Comparison of ENCODE assay signal across 8 cellular contexts in the genomic region with DNA sequence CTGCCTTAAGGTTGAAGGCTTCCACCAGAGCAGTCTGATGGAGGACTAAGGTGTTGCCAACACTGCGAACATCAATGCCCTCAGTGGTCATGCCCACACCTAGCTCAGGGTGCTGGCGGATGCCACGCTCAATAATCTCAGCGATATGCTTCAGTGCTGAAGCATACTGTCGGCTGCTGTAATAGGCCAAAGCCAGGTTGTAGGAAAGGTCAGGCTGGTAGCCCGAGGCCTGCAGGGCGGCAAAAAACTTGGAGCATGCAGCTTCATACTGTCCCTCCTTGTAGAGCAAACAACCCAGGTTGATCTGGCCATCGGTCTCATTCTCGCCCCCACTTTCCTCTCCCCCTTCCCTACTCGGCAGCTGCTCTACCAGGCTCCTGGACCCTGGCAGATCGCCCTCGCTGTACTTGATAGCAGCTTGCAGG.
DNase-seq lines count a peak whose midpoint lies in the region; ATAC-seq and TF ChIP-seq lines count a peak whose summit lies in the region.

No MANE protein-coding gene starts in this region.

- peak overlapping the region; percentile 91 for H3K4me3 ChIP-seq in fibroblast of villous mesenchyme (ENCODE audit: low read depth, low read length)
- H3K4me3 ChIP-seq in osteoblast (ENCODE audit: insufficient read depth, low read length): peak overlapping the region; percentile 80

- H3K9me3 ChIP-seq in T-helper 17 cell (ENCODE audit: control insufficient read depth, low read length, poor library complexity, severe bottlenecking) (no peaks in the 10 kb centered on the region), osteoblast (ENCODE audit: low read depth, low read length) (no peaks in the 10 kb centered on the region)

- no peaks in the 10 kb centered on the region for H3K27me3 ChIP-seq in osteoblast (ENCODE audit: insufficient read depth, low read length)

- peak overlapping the region; percentile 88 for H3K4me2 ChIP-seq in osteoblast (ENCODE audit: insufficient read depth, low read length)

- H3K4me1 Mint-ChIP-seq in activated T-cell treated with anti-CD3 and anti-CD28 coated beads, Interleukin-2, amount 50 U/mL, for 24 hours (ENCODE audit: low read depth): peaks cover 20% of the 10 kb centered on the region
- peaks cover 10% of the 10 kb centered on the region for H3K4me1 Mint-ChIP-seq in T-helper 17 cell

- no peak for TF ChIP-seq CTCF in fibroblast of villous mesenchyme (IDR thresholded peaks at IDR 0.05; ENCODE audit: insufficient read depth, low read depth, low read length)
- no peak for TF ChIP-seq CTCF in osteoblast (IDR thresholded peaks at IDR 0.05; ENCODE audit: extremely low read depth, low read depth, low read length)

- H3K36me3 Mint-ChIP-seq in activated T-cell treated with anti-CD3 and anti-CD28 coated beads, Interleukin-2, amount 50 U/mL, for 24 hours (ENCODE audit: low read depth): peaks cover 8% of the 10 kb centered on the region
- peaks cover 3% of the 10 kb centered on the region for H3K36me3 Mint-ChIP-seq in T-helper 17 cell (ENCODE audit: low read depth)

- no peaks in the 10 kb centered on the region for H3K79me2 ChIP-seq in osteoblast (ENCODE audit: insufficient read depth, low read length)

- peak overlapping the region; percentile 99 for H3K27ac Mint-ChIP-seq in activated T-cell treated with anti-CD3 and anti-CD28 coated beads, Interleukin-2, amount 50 U/mL, for 24 hours
- peak overlapping the region; percentile 100 for H3K27ac Mint-ChIP-seq in T-helper 17 cell

- no peak for DNase-seq in activated T-cell treated with anti-CD3 and anti-CD28 coated beads, Interleukin-2, amount 50 U/mL, for 24 hours
- no peak for DNase-seq in activated T-cell treated with anti-CD3 and anti-CD28 coated beads, Interleukin-2, amount 50 U/mL, for 1 hour
- no peak for DNase-seq in T-helper 17 cell
- no peak for DNase-seq in fibroblast of villous mesenchyme (ENCODE audit: low read depth)
- peak; percentile 55 for DNase-seq in osteoblast (ENCODE audit: insufficient read length, low spot score, missing footprints)
- DNase-seq in DMS114 treated with DMSO at 0.1 percent for 48 hours (lab: John Stamatoyannopoulos, UW; ENCODE audit: unreplicated experiment): no peak
- DNase-seq in NCI-H187 treated with DMSO at 0.1 percent for 48 hours (lab: John Stamatoyannopoulos, UW): no peak

- H3K27me3 Mint-ChIP-seq in activated T-cell treated with anti-CD3 and anti-CD28 coated beads, Interleukin-2, amount 50 U/mL, for 24 hours: no peaks in the 10 kb centered on the region
- H3K27me3 Mint-ChIP-seq in T-helper 17 cell: peaks cover 10% of the 10 kb centered on the region

- H3K4me3 Mint-ChIP-seq in activated T-cell treated with anti-CD3 and anti-CD28 coated beads, Interleukin-2, amount 50 U/mL, for 24 hours: peak overlapping the region; percentile 89
- peak overlapping the region; percentile 97 for H3K4me3 Mint-ChIP-seq in T-helper 17 cell

- H2AFZ ChIP-seq in osteoblast (ENCODE audit: low read length): peak overlapping the region; percentile 96

- peak overlapping the region; percentile 100 for H3K27ac ChIP-seq in osteoblast (ENCODE audit: low read depth, low read length)

- no peaks in the 10 kb centered on the region for H3K9me3 Mint-ChIP-seq in activated T-cell treated with anti-CD3 and anti-CD28 coated beads, Interleukin-2, amount 50 U/mL, for 24 hours

- H3K4me1 ChIP-seq in osteoblast (ENCODE audit: insufficient read depth, low read length): peaks cover 7% of the 10 kb centered on the region

- no peaks in the 10 kb centered on the region for H4K20me1 ChIP-seq in osteoblast (ENCODE audit: insufficient read depth, low read length)

- H3K36me3 ChIP-seq in osteoblast (ENCODE audit: insufficient read depth, low read length): no peaks in the 10 kb centered on the region

- ATAC-seq in T-helper 17 cell (no peak), HG02610 (IDR thresholded peaks at IDR 0.05; ENCODE audit: unreplicated experiment) (no peak)
